13 cellular contexts compared by ENCODE assay signal in the genomic region with DNA sequence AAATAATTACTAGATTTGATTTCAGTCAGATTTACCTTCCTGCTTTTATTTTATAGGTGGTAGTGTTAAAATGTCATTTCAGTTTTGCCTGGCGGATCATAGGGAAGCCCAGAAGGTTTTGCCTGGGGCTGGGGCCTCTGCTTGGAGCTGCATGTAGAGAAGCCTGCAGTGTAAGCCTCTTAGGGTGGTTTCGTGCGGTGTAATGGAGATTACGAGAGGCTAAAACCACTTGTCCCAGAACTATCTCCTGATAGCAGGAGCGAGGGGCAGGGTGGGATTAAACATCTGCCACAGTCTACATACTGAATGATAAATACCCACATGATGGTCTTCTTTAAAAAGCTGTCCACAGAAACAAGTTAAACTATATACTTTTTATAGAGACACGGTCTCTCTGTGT. TPM values are rescaled to one million over a fixed set of nuclear protein-coding genes. Genes with fewer than 3 reads are reported as not detected.
DNase-seq lines count a peak whose midpoint lies in the region; FAIRE-seq and TF ChIP-seq lines count a peak whose summit lies in the region.
"Had no signal": no experiment of that assay in that cellular context is flagged by ENCODE, and none has a peak within 500 bp of the region (broad histone marks: within the 10 kb centered on the region; RNA-seq: fewer than 3 reads in every experiment).

No MANE protein-coding gene starts in this region.

- H3K36me3 Mint-ChIP-seq in endodermal cell (ENCODE audit: low read depth) = no peaks in the 10 kb centered on the region
- peaks cover 7% of the 10 kb centered on the region for H3K36me3 Mint-ChIP-seq in glutamatergic neuron (ENCODE audit: unreplicated experiment)
- H3K36me3 Mint-ChIP-seq: CD4-positive, alpha-beta memory T cell had no signal

- DNase-seq in NCI-H524 (lab: John Stamatoyannopoulos, UW) (peak; percentile 96 to 99), OCI-M1 (lab: John Stamatoyannopoulos, UW) (peak; percentile 60), endodermal cell (peak; percentile 27), DMS 273 (lab: John Stamatoyannopoulos, UW; ENCODE audit: unreplicated experiment) (no peak), glutamatergic neuron (no peak), GM12891 (ENCODE audit: insufficient read length, low spot score) (no peak)
- DNase-seq: BE2C; CD4-positive, alpha-beta memory T cell; IMR-90; KBM-7 had no signal

- H3K4me1 ChIP-seq in endodermal cell (ENCODE audit: control insufficient read depth, insufficient read depth, low read length) = no peaks in the 10 kb centered on the region
- H3K4me1 ChIP-seq: A549, BE2C had no signal

- no peak for TF ChIP-seq POLR2A in GM12891 (IDR thresholded peaks at IDR 0.05; ENCODE audit: low read depth, low read length)

- 86 to 100% methylated on average over 2 to 6 of the region's 6 CpGs for WGBS in endodermal cell (ENCODE audit: insufficient coverage in 1 of 2, insufficient read length in 1 of 2), 2 experiments

- H3K27ac ChIP-seq in endodermal cell (ENCODE audit: low read depth, low read length) = no peak overlapping the region
- H3K27ac ChIP-seq: A549, C4-2B had no signal

- no peak for FAIRE-seq in GM12891 (lab: Jason Lieb, UNC)
- FAIRE-seq: A549, GM18507 had no signal

- no peaks in the 10 kb centered on the region for H3K36me3 ChIP-seq in endodermal cell (ENCODE audit: control insufficient read depth, insufficient read depth, low read length)
- H3K36me3 ChIP-seq: BE2C had no signal

- no peak overlapping the region for H3K4me3 Mint-ChIP-seq in endodermal cell
- H3K4me3 Mint-ChIP-seq in glutamatergic neuron (ENCODE audit: unreplicated experiment) = no peak overlapping the region
- H3K4me3 Mint-ChIP-seq: CD4-positive, alpha-beta memory T cell had no signal

- H3K27ac Mint-ChIP-seq in endodermal cell (no peak overlapping the region), glutamatergic neuron (ENCODE audit: unreplicated experiment) (no peak overlapping the region)
- H3K27ac Mint-ChIP-seq: CD4-positive, alpha-beta memory T cell had no signal

- no peak overlapping the region for H3K4me3 ChIP-seq in endodermal cell (ENCODE audit: low read length)
- H3K4me3 ChIP-seq: A549 had no signal

- peaks cover 9% of the 10 kb centered on the region for H3K4me1 Mint-ChIP-seq in endodermal cell
- H3K4me1 Mint-ChIP-seq in glutamatergic neuron (ENCODE audit: low read depth, unreplicated experiment) = no peaks in the 10 kb centered on the region

- H3K27me3 Mint-ChIP-seq in endodermal cell (ENCODE audit: insufficient read depth) (peaks cover 2% of the 10 kb centered on the region), glutamatergic neuron (ENCODE audit: unreplicated experiment) (peaks cover 2% of the 10 kb centered on the region)

- no peaks in the 10 kb centered on the region for H3K27me3 ChIP-seq in endodermal cell (ENCODE audit: control insufficient read depth, insufficient read depth, low read length, poor library complexity, severe bottlenecking)
- H3K27me3 ChIP-seq: BE2C had no signal

- no peak overlapping the region for H3K9ac ChIP-seq in endodermal cell (ENCODE audit: extremely low read depth, low read length, poor library complexity, severe bottlenecking)

- TF ChIP-seq CTCF in endodermal cell (conservative IDR thresholded peaks at IDR 0.05) (no peak), glutamatergic neuron (IDR thresholded peaks at IDR 0.05; ENCODE audit: partially characterized antibody, unreplicated experiment) (no peak)

- H3K9me3 Mint-ChIP-seq in endodermal cell (peaks cover 13% of the 10 kb centered on the region), glutamatergic neuron (ENCODE audit: unreplicated experiment) (peaks cover 4% of the 10 kb centered on the region)

- peaks cover 8% of the 10 kb centered on the region for H3K9me3 ChIP-seq in endodermal cell (ENCODE audit: control insufficient read depth, low read length)
- H3K9me3 ChIP-seq: BE2C had no signal

TF ChIP-seq in GM12891, 5 proteins besides CTCF, POLR2A, EP300 and RAD21:
- TF ChIP-seq POU2F2 (IDR thresholded peaks at IDR 0.05; ENCODE audit: low read depth, low read length) (no peak), POLR2AphosphoS5 (IDR thresholded peaks at IDR 0.05; ENCODE audit: low read depth, low read length) (no peak), SPI1 (IDR thresholded peaks at IDR 0.05; ENCODE audit: low read depth, low read length) (no peak), TAF1 (IDR thresholded peaks at IDR 0.05; ENCODE audit: low read depth, low read length) (no peak), PAX5 (IDR thresholded peaks at IDR 0.05; ENCODE audit: insufficient read depth, low read length, severe bottlenecking) (no peak)
TF ChIP-seq in GM12891: peak in this region for 0.

RNA-seq across cellular contexts. Expression of a gene that starts 35.0 kb away (rescaled TPM):
- total RNA-seq in endodermal cell (10 to 100 TPM; 66.1 to 69.2 TPM), glutamatergic neuron (ENCODE audit: unreplicated experiment) (113 TPM)
- polyA plus RNA-seq in endodermal cell (2013, experiment 1 of 2) = 53.6 TPM
- 53.5 TPM for polyA plus RNA-seq in endodermal cell (2013, experiment 2 of 2)
- polyA plus RNA-seq in GM12891 (2012; ENCODE audit: low read depth, missing spikeins) = 16.7 TPM

Comparison
In these comparisons a context has a peak if more than half of its experiments do, and no peak if none do; other contexts are left out.
1. DNase-seq: peak in NCI-H524 (2 of 2), OCI-M1 (single experiment) and endodermal cell (single experiment); none in DMS 273 (single experiment), glutamatergic neuron (single experiment) and GM12891 (single experiment).